Comparison of ENCODE assay signal across 27 cellular contexts in genomic region chr9:23431459-23431858, GRCh38.
"Had no signal": no experiment of that assay in that cellular context is flagged by ENCODE, and none has a peak within 500 bp of the region (broad histone marks: within the 10 kb centered on the region; RNA-seq: fewer than 3 reads in every experiment).

No MANE protein-coding gene starts in this region.

- H3K4me3 ChIP-seq: dorsolateral prefrontal cortex, gastrocnemius medialis, heart left ventricle, hepatocyte, left ventricle myocardium inferior, lower lobe of right lung, ovary, psoas muscle, skin epidermis, spleen, thoracic aorta, tibial nerve, upper lobe of left lung had no signal

- DNase-seq: dorsolateral prefrontal cortex; effector CD4-positive, alpha-beta T cell; endodermal cell; foreskin fibroblast; gastrocnemius medialis; heart left ventricle; kidney; left ventricle myocardium inferior; lower lobe of right lung; natural killer cell; occipital lobe; ovary; posterior cingulate gyrus; psoas muscle; right cardiac atrium; spleen; stimulated activated CD4-positive, alpha-beta T cell treated with anti-CD3 and anti-CD28 coated beads, Interleukin-4, amount 100 ng/mL, for 4 hours; upper lobe of left lung had no signal

- H3K4me2 ChIP-seq: hepatocyte had no signal

- H3K27me3 ChIP-seq: dorsolateral prefrontal cortex, gastrocnemius medialis, heart left ventricle, hepatocyte, ovary, spleen, tibial nerve, upper lobe of left lung had no signal

- H2AFZ ChIP-seq: hepatocyte had no signal

- ATAC-seq: esophagus mucosa; gastrocnemius medialis; heart left ventricle; lower lobe of right lung; natural killer cell; psoas muscle; stimulated activated memory B cell treated with anti-CD40 and anti-IgM and Interleukin-4, amounts not matched to agents 10 μg/mL and 1 μg/mL and 100 μg/mL, for 72 hours had no signal

- H3K4me1 ChIP-seq: gastrocnemius medialis, heart left ventricle, left ventricle myocardium inferior, lower lobe of right lung, psoas muscle, spleen, tibial nerve, upper lobe of left lung had no signal

- H3K79me2 ChIP-seq: hepatocyte had no signal

- H3K9me3 ChIP-seq: gastrocnemius medialis, left ventricle myocardium inferior, ovary, thoracic aorta, tibial nerve, upper lobe of left lung had no signal

- H3K27ac ChIP-seq: dorsolateral prefrontal cortex, epithelial cell of prostate, gastrocnemius medialis, heart left ventricle, hepatocyte, left ventricle myocardium inferior, lower lobe of right lung, ovary, psoas muscle, skin epidermis, spleen, thoracic aorta, tibial nerve, upper lobe of left lung had no signal

- FAIRE-seq: colon, kidney, urothelium cell line had no signal

- H3K36me3 ChIP-seq: gastrocnemius medialis, heart left ventricle, left ventricle myocardium inferior, lower lobe of right lung, ovary, spleen, thoracic aorta, tibial nerve, upper lobe of left lung had no signal
